Comparison of ENCODE assay signal across 17 cellular contexts in genomic region chr14:71431169-71431525, GRCh38.
"Had no signal": no experiment of that assay in that cellular context is flagged by ENCODE, and none has a peak within 500 bp of the region (broad histone marks: within the 10 kb centered on the region; RNA-seq: fewer than 3 reads in every experiment).

No MANE protein-coding gene starts in this region.

- H3K9me3 ChIP-seq: thyroid gland, uterus had no signal

- H3K27ac ChIP-seq: foreskin keratinocyte, thyroid gland, uterus had no signal

- H3K27me3 ChIP-seq: foreskin keratinocyte, thyroid gland, uterus had no signal

- H3K4me3 ChIP-seq: thyroid gland, uterus had no signal

- H3K27ac Mint-ChIP-seq: stimulated activated effector memory CD8-positive, alpha-beta T cell treated with anti-CD3 and anti-CD28 coated beads, Interleukin-12 subunit alpha, Interleukin-12 subunit beta, amount 100 ng/mL, for 72 hours had no signal

- DNase-seq: activated CD4-positive, alpha-beta T cell treated with anti-CD3 and anti-CD28 coated beads, Interleukin-2, amount 50 U/mL, for 1 hour; activated CD4-positive, CD25-positive, alpha-beta regulatory T cell; activated CD8-positive, alpha-beta memory T cell treated with anti-CD3 and anti-CD28 coated beads for 24 hours; aorta; dermis blood vessel endothelial cell; effector memory CD8-positive, alpha-beta T cell; foreskin keratinocyte; kidney glomerular epithelial cell; left ventricle myocardium superior; mesendoderm; nucleus accumbens; posterior cingulate gyrus; retina; thyroid gland; uterus had no signal

- ATAC-seq: effector memory CD8-positive, alpha-beta T cell; foreskin keratinocyte; left ventricle myocardium superior; natural killer cell treated with Interleukin-12 subunit alpha and Interleukin-12 subunit beta and Interleukin-15 and Interleukin-18, amount 100 ng/mL, for 72 hours; stimulated activated effector memory CD8-positive, alpha-beta T cell treated with anti-CD3 and anti-CD28 coated beads, Interleukin-12 subunit alpha, Interleukin-12 subunit beta, amount 100 ng/mL, for 72 hours had no signal

- H3K36me3 ChIP-seq: thyroid gland, uterus had no signal

- H3K4me1 ChIP-seq: foreskin keratinocyte, thyroid gland, uterus had no signal

- H3K4me3 Mint-ChIP-seq: effector memory CD8-positive, alpha-beta T cell; natural killer cell treated with Interleukin-12 subunit alpha and Interleukin-12 subunit beta and Interleukin-15 and Interleukin-18, amount 100 ng/mL, for 72 hours; stimulated activated effector memory CD8-positive, alpha-beta T cell treated with anti-CD3 and anti-CD28 coated beads, Interleukin-12 subunit alpha, Interleukin-12 subunit beta, amount 100 ng/mL, for 72 hours had no signal

- H3K27me3 Mint-ChIP-seq: effector memory CD8-positive, alpha-beta T cell; natural killer cell treated with Interleukin-12 subunit alpha and Interleukin-12 subunit beta and Interleukin-15 and Interleukin-18, amount 100 ng/mL, for 72 hours had no signal
